Comparison of ENCODE assay signal across 10 cellular contexts in genomic region chr10:132593900-132594876, GRCh38. TPM values are rescaled to one million over a fixed set of nuclear protein-coding genes. Genes with fewer than 3 reads are reported as not detected.
DNase-seq lines count a peak whose midpoint lies in the region; ATAC-seq, FAIRE-seq and TF ChIP-seq lines count a peak whose summit lies in the region.
"Had no signal": no experiment of that assay in that cellular context is flagged by ENCODE, and none has a peak within 500 bp of the region (broad histone marks: within the 10 kb centered on the region; RNA-seq: fewer than 3 reads in every experiment).

No MANE protein-coding gene starts in this region.

- ATAC-seq in HG02884 (IDR thresholded peaks at IDR 0.05; ENCODE audit: unreplicated experiment) (peak; percentile 77), upper lobe of right lung (peak; percentile 19)
- ATAC-seq: Panc1 had no signal

- DNase-seq in activated naive CD4-positive, alpha-beta T cell treated with anti-CD3 and anti-CD28 coated beads, Interleukin-2, amount 50 U/mL, for 16 hours: peak; percentile 6
- no peak for DNase-seq in activated naive CD4-positive, alpha-beta T cell (lab: John Stamatoyannopoulos, UW)
- no peak for DNase-seq in astrocyte (ENCODE audit: low read depth)
- DNase-seq in upper lobe of right lung: peak; percentile 51
- no peak for DNase-seq in iPS-NIHi7 (ENCODE audit: extremely low spot score)
- no peak for DNase-seq in OCI-M2 (lab: John Stamatoyannopoulos, UW; ENCODE audit: unreplicated experiment)
- DNase-seq in OCI-M1 (lab: John Stamatoyannopoulos, UW): no peak

- H3K36me3 ChIP-seq in astrocyte (ENCODE audit: insufficient read depth, low read length) (no peaks in the 10 kb centered on the region), upper lobe of right lung (no peaks in the 10 kb centered on the region)

- H3K36me3 Mint-ChIP-seq in astrocyte (ENCODE audit: low read depth, unreplicated experiment): peaks cover 5% of the 10 kb centered on the region

- H3K27ac Mint-ChIP-seq in astrocyte (ENCODE audit: unreplicated experiment): no peak overlapping the region

- H3K27me3 ChIP-seq in astrocyte (ENCODE audit: insufficient read depth, low read length): no peaks in the 10 kb centered on the region
- H3K27me3 ChIP-seq in upper lobe of right lung: no peaks in the 10 kb centered on the region

- no peak overlapping the region for H3K4me3 Mint-ChIP-seq in astrocyte (ENCODE audit: unreplicated experiment)

- no peak for FAIRE-seq in astrocyte (lab: Jason Lieb, UNC)
- FAIRE-seq: keratinocyte had no signal

- no peaks in the 10 kb centered on the region for H3K27me3 Mint-ChIP-seq in astrocyte (ENCODE audit: low read depth, unreplicated experiment)

- peak overlapping the region; percentile 38 for H3K4me2 ChIP-seq in astrocyte (ENCODE audit: low read length)

- no peaks in the 10 kb centered on the region for H3K9me3 ChIP-seq in astrocyte (ENCODE audit: insufficient read depth, low read depth, low read length)
- no peaks in the 10 kb centered on the region for H3K9me3 ChIP-seq in upper lobe of right lung

- TF ChIP-seq CTCF in astrocyte (IDR thresholded peaks at IDR 0.05; ENCODE audit: insufficient read depth, low read depth, low read length) (no peak), upper lobe of right lung (IDR thresholded peaks at IDR 0.05) (no peak)

- peaks cover 93% of the 10 kb centered on the region for H4K20me1 ChIP-seq in astrocyte (ENCODE audit: insufficient read depth, low read length)

- H3K4me1 ChIP-seq in astrocyte (ENCODE audit: insufficient read depth, low read length) (peaks cover 18% of the 10 kb centered on the region), upper lobe of right lung (peaks cover 24% of the 10 kb centered on the region)

- H3K27ac ChIP-seq in astrocyte (ENCODE audit: low read depth, low read length): no peak overlapping the region
- no peak overlapping the region for H3K27ac ChIP-seq in upper lobe of right lung

- peaks cover 96% of the 10 kb centered on the region for H3K79me2 ChIP-seq in astrocyte (ENCODE audit: insufficient read depth, low read length)

- H3K9me3 Mint-ChIP-seq in astrocyte (ENCODE audit: unreplicated experiment): peaks cover 2% of the 10 kb centered on the region

- peaks cover 37% of the 10 kb centered on the region for H3K4me1 Mint-ChIP-seq in astrocyte (ENCODE audit: low read depth, unreplicated experiment)

- H3K4me3 ChIP-seq in astrocyte (ENCODE audit: insufficient read depth, low read depth, low read length) (no peak overlapping the region), upper lobe of right lung (no peak overlapping the region)

- peak overlapping the region; percentile 11 for H3K9ac ChIP-seq in astrocyte (ENCODE audit: low read length)

- H2AFZ ChIP-seq in astrocyte (ENCODE audit: low read depth, low read length): no peak overlapping the region

- intact Hi-C loops in upper lobe of right lung (cut with DNase I): no loop called here

RNA-seq across cellular contexts. Expression of gene INPP5A, which starts 56.6 kb away (rescaled TPM):
- 29.2 and 39.1 TPM in 2 replicates for total RNA-seq in astrocyte
- 38.3 TPM for total RNA-seq in upper lobe of right lung

Comparison
In these comparisons a context has a peak if more than half of its experiments do, and no peak if none do; other contexts are left out.
1. DNase-seq: peak in activated naive CD4-positive, alpha-beta T cell treated with anti-CD3 and anti-CD28 coated beads, Interleukin-2, amount 50 U/mL, for 16 hours (single experiment) and upper lobe of right lung (single experiment); none in activated naive CD4-positive, alpha-beta T cell (0 of 4), astrocyte (single experiment), iPS-NIHi7 (single experiment), OCI-M2 (single experiment) and OCI-M1 (single experiment).